ENCODE assay signal across 28 cellular contexts in genomic region chr15:82580713-82581112, GRCh38.
"Had no signal": no experiment of that assay in that cellular context is flagged by ENCODE, and none has a peak within 500 bp of the region (broad histone marks: within the 10 kb centered on the region; RNA-seq: fewer than 3 reads in every experiment).

No MANE protein-coding gene starts in this region.

- H3K27ac ChIP-seq: colonic mucosa, coronary artery, dorsolateral prefrontal cortex, epithelial cell of prostate, esophagus muscularis mucosa, esophagus squamous epithelium, foreskin keratinocyte, gastrocnemius medialis, gastroesophageal sphincter, heart left ventricle, heart right ventricle, hepatocyte had no signal

- FAIRE-seq: endometrium, endothelial cell of umbilical vein, frontal cortex had no signal

- H3K4me1 ChIP-seq: colonic mucosa, esophagus muscularis mucosa, esophagus squamous epithelium, foreskin keratinocyte, gastrocnemius medialis, gastroesophageal sphincter, heart left ventricle, heart right ventricle had no signal

- H3K36me3 ChIP-seq: colonic mucosa, esophagus muscularis mucosa, esophagus squamous epithelium, gastrocnemius medialis, gastroesophageal sphincter, heart left ventricle, heart right ventricle had no signal

- H3K4me3 ChIP-seq: colonic mucosa, coronary artery, dorsolateral prefrontal cortex, esophagus muscularis mucosa, esophagus squamous epithelium, gastrocnemius medialis, gastroesophageal sphincter, heart left ventricle, heart right ventricle, hepatocyte had no signal

- ATAC-seq: effector memory CD8-positive, alpha-beta T cell; esophagus mucosa; foreskin keratinocyte; gastrocnemius medialis; gastroesophageal sphincter; heart left ventricle; heart right ventricle had no signal

- H3K9me3 ChIP-seq: colonic mucosa, esophagus muscularis mucosa, esophagus squamous epithelium, gastrocnemius medialis, gastroesophageal sphincter, heart left ventricle, heart right ventricle had no signal

- H3K79me2 ChIP-seq: hepatocyte had no signal

- H3K27me3 ChIP-seq: colonic mucosa, dorsolateral prefrontal cortex, esophagus muscularis mucosa, gastroesophageal sphincter had no signal

- DNase-seq: colonic mucosa; cortex of kidney; dermis blood vessel endothelial cell; dorsolateral prefrontal cortex; effector CD4-positive, alpha-beta T cell; effector CD8-positive, alpha-beta T cell; effector memory CD4-positive, alpha-beta T cell; effector memory CD8-positive, alpha-beta T cell; endodermal cell; erythroblast; esophagus squamous epithelium; foreskin fibroblast; foreskin keratinocyte; foreskin melanocyte; gastrocnemius medialis; glutamatergic neuron; head of caudate nucleus; heart left ventricle; heart right ventricle had no signal

- H2AFZ ChIP-seq: hepatocyte had no signal

- H3K4me2 ChIP-seq: hepatocyte had no signal
